Comparison of ENCODE assay signal across 10 cellular contexts in genomic region chr4:52641853-52642563, GRCh38. TPM values are rescaled to one million over a fixed set of nuclear protein-coding genes. Genes with fewer than 3 reads are reported as not detected.
DNase-seq lines count a peak whose midpoint lies in the region; ATAC-seq and TF ChIP-seq lines count a peak whose summit lies in the region.
"Had no signal": no experiment of that assay in that cellular context is flagged by ENCODE, and none has a peak within 500 bp of the region (broad histone marks: within the 10 kb centered on the region; RNA-seq: fewer than 3 reads in every experiment).

No MANE protein-coding gene starts in this region.

- H3K4me3 ChIP-seq in sigmoid colon (no peak overlapping the region), spleen (no peak overlapping the region)
- H3K4me3 ChIP-seq in effector memory CD4-positive, alpha-beta T cell (ENCODE audit: insufficient read depth, low read depth, low read length, poor library complexity, severe bottlenecking) = no peak overlapping the region
- H3K4me3 ChIP-seq: cardiac muscle cell had no signal

- H3K27me3 ChIP-seq in sigmoid colon (no peaks in the 10 kb centered on the region), spleen (replicated peaks in 1 of 7) (no peaks in the 10 kb centered on the region)
- H3K27me3 ChIP-seq in effector memory CD4-positive, alpha-beta T cell (replicated peaks; ENCODE audit: control insufficient read depth, insufficient read depth, low read length, poor library complexity, severe bottlenecking) = no peaks in the 10 kb centered on the region
- H3K27me3 ChIP-seq: cardiac muscle cell had no signal

- no peak for TF ChIP-seq POLR2A in sigmoid colon (IDR thresholded peaks at IDR 0.05)
- TF ChIP-seq POLR2A in spleen (IDR thresholded peaks at IDR 0.05) = no peak

- TF ChIP-seq EP300 in sigmoid colon (IDR thresholded peaks at IDR 0.05) = no peak

- H3K36me3 ChIP-seq in sigmoid colon (no peaks in the 10 kb centered on the region), spleen (no peaks in the 10 kb centered on the region)
- no peaks in the 10 kb centered on the region for H3K36me3 ChIP-seq in effector memory CD4-positive, alpha-beta T cell (ENCODE audit: control insufficient read depth, insufficient read depth, low read length)
- H3K36me3 ChIP-seq: cardiac muscle cell had no signal

- intact Hi-C loops in sigmoid colon (cut with DNase I) = no loop called here
- intact Hi-C loops in spleen (cut with DNase I; ENCODE audit: low total_unique reads) = no loop called here

- peak overlapping the region in 3 of 4 donors; percentile 18 to 48 (median 48) for H3K27ac ChIP-seq in sigmoid colon
- no peak overlapping the region for H3K27ac ChIP-seq in effector memory CD4-positive, alpha-beta T cell (ENCODE audit: insufficient read depth, low read length, poor library complexity, severe bottlenecking)
- H3K27ac ChIP-seq in spleen = no peak overlapping the region
- H3K27ac ChIP-seq: cardiac muscle cell had no signal

- H3K4me1 ChIP-seq in sigmoid colon (peaks cover 0 to 33% (median 25%) of the 10 kb centered on the region in 4 donors), spleen (peaks cover 0 to 30% (median 5%) of the 10 kb centered on the region in 6 donors)
- peaks cover 3% of the 10 kb centered on the region for H3K4me1 ChIP-seq in effector memory CD4-positive, alpha-beta T cell (ENCODE audit: control insufficient read depth, insufficient read depth, low read length, poor library complexity, severe bottlenecking)

- DNase-seq in RPMI7951 (ENCODE audit: low read depth) (peak; percentile 35), sigmoid colon (no peak), medulla oblongata (ENCODE audit: extremely low spot score) (no peak), spleen (no peak)
- no peak for DNase-seq in effector memory CD4-positive, alpha-beta T cell
- DNase-seq: NCI-H1436, retina had no signal

- WGBS in sigmoid colon, 2 donors = 81 to 88% methylated on average over 3 of the region's 3 CpGs
- 72 to 83% (median 79%) methylated on average over 3 of the region's 3 CpGs for WGBS in spleen, 5 donors

- TF ChIP-seq CTCF in sigmoid colon (IDR thresholded peaks at IDR 0.05) (no peak), spleen (IDR thresholded peaks at IDR 0.05 in 8 of 11, conservative IDR thresholded peaks at IDR 0.05 in 3 of 11) (no peak)

- H3K9me3 ChIP-seq in sigmoid colon = no peaks in the 10 kb centered on the region
- no peaks in the 10 kb centered on the region for H3K9me3 ChIP-seq in effector memory CD4-positive, alpha-beta T cell (ENCODE audit: control insufficient read depth, low read length)
- no peaks in the 10 kb centered on the region for H3K9me3 ChIP-seq in spleen

- ATAC-seq in GM19324 (IDR thresholded peaks at IDR 0.05; ENCODE audit: low FRiP score, unreplicated experiment) = peak; percentile 39
- ATAC-seq in HG02840 (IDR thresholded peaks at IDR 0.05; ENCODE audit: low FRiP score, unreplicated experiment) = peak; percentile 88

RNA-seq across cellular contexts. Expression of gene USP46, which starts 17.1 kb away (rescaled TPM):
- total RNA-seq in RPMI7951 (2014; rRNA removed; shearing (Covaris generic)) = 11.1 and 12.6 TPM in 2 replicates
- total RNA-seq in sigmoid colon = 1 to 10 TPM; 5.0 to 9.1 (median 6.0) TPM
- 1 to 10 TPM; 3.3 to 4.4 (median 4.2) TPM for polyA plus RNA-seq in sigmoid colon
- total RNA-seq in spleen = 10 to 100 TPM in 5 of 7 donors, 1 to 10 TPM in 2; 6.5 to 17.1 (median 10.9) TPM
- 1 to 10 TPM; 1.2 to 2.3 (median 1.5) TPM for polyA plus RNA-seq in spleen

Comparison
In these comparisons a context has a peak if more than half of its experiments do, and no peak if none do; other contexts are left out.
1. H3K27ac ChIP-seq: peak in sigmoid colon (3 of 4); none in effector memory CD4-positive, alpha-beta T cell (single experiment) and spleen (0 of 8).